Comparison of ENCODE assay signal across 1 cellular context in the genomic region with DNA sequence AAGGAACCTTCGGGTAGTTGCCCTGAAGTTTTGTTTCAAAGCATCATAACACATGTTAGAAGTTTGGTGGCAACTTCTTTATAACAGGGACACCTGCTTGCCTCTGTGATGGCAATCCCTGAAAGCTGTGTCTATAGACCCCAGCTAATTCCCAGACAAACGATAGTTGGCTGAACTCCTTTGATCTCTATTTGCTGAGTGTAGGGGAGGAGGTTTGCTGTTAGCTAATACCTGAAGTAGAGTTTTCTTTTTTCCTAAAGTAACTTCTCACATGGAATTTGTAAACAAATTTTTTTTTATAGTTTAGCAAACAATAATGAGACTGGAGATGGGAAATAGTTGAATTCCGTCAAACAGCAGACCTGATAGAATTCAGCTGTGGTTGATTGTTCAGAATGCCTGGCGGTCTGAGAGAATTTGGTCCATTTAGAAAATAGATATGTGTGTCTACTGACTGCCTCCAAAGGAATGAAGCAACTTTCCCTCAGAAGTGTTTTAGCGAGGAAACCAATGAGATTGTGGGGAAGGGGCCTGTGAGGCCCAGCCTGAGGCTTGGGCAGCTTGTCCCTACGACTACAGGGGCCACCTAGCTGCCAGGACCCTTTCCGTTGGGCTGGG.
TF ChIP-seq lines count a peak whose summit lies in the region.

No MANE protein-coding gene starts in this region.

TF ChIP-seq in IMR-90, 13 proteins besides CTCF, POLR2A, EP300 and RAD21:
- TF ChIP-seq, protein P1, sequence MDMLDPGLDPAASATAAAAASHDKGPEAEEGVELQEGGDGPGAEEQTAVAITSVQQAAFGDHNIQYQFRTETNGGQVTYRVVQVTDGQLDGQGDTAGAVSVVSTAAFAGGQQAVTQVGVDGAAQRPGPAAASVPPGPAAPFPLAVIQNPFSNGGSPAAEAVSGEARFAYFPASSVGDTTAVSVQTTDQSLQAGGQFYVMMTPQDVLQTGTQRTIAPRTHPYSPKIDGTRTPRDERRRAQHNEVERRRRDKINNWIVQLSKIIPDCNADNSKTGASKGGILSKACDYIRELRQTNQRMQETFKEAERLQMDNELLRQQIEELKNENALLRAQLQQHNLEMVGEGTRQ (IDR thresholded peaks at IDR 0.05; ENCODE audit: low read depth, low read length) = no peak
- TF ChIP-seq CHD1 (IDR thresholded peaks at IDR 0.05; ENCODE audit: low read depth, low read length) = no peak
- TF ChIP-seq, protein P2, sequence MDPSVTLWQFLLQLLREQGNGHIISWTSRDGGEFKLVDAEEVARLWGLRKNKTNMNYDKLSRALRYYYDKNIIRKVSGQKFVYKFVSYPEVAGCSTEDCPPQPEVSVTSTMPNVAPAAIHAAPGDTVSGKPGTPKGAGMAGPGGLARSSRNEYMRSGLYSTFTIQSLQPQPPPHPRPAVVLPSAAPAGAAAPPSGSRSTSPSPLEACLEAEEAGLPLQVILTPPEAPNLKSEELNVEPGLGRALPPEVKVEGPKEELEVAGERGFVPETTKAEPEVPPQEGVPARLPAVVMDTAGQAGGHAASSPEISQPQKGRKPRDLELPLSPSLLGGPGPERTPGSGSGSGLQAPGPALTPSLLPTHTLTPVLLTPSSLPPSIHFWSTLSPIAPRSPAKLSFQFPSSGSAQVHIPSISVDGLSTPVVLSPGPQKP (IDR thresholded peaks at IDR 0.05; ENCODE audit: borderline replicate concordance, low read depth, low read length) = no peak
- no peak for TF ChIP-seq SMC3 (IDR thresholded peaks at IDR 0.05; ENCODE audit: low read depth, low read length)
